In the genomic region with DNA sequence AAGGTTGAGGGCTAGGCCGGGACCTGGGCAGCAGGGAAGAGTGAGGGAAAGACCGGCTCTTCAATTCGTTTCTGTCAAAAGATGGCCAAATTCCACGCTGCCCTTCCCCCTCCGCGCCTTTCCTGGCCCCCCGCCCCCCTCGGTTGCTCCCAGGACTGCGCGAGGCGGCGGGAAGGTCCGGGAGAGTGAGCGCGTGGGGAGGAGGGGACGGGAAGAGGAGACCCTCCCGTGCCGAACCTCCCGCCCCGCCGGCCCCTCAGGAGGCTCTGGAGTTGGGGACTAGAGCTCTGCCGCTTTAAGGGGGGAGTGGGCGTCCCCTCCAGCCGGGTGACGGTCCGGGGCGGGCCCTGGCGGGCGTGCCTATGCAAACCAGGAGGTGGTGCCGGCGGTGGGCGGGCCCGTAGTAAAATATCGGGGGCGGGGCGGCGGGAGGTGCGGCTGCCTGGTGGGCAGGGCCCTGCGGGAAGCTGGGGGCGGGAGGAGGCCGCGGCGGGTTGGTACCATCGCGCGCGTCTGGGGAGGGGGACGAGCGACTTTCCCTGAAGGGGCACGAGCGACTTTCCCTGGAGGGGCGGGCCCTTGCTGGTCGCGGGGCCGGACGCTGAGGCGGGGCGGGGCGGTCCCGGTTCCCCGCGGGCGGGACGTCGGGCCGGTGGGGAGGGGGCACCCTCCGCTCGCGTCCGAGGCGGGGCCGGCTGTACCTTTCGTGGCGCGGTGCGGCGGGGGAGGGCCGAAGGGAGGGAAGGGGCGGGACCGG, we compare ENCODE assay signal across 8 cellular contexts. TPM values are rescaled to one million over a fixed set of nuclear protein-coding genes. Genes with fewer than 3 reads are reported as not detected.
A peak's percentile ranks its signal among the peaks of the same experiment; 100 is the strongest.
DNase-seq lines count a peak whose midpoint lies in the region; ATAC-seq lines count a peak whose summit lies in the region.

No MANE protein-coding gene starts in this region.

- no peaks in the 10 kb centered on the region for H3K27me3 ChIP-seq in CD4-positive, CD25-positive, alpha-beta regulatory T cell (ENCODE audit: control insufficient read depth, insufficient read depth, low read length)
- H3K27me3 ChIP-seq in effector memory CD4-positive, alpha-beta T cell (replicated peaks; ENCODE audit: control insufficient read depth, insufficient read depth, low read length, poor library complexity, severe bottlenecking), result no peaks in the 10 kb centered on the region
- H3K27me3 ChIP-seq in mesenchymal stem cell (ENCODE audit: control insufficient read depth in 1 of 2, insufficient read depth in 1 of 2, low read length in 2 of 2), result no peaks in the 10 kb centered on the region

- H3K4me3 ChIP-seq in CD4-positive, CD25-positive, alpha-beta regulatory T cell (ENCODE audit: low read depth, low read length), result peak overlapping the region; percentile 62
- peak overlapping the region; percentile 78 for H3K4me3 ChIP-seq in effector memory CD4-positive, alpha-beta T cell (ENCODE audit: insufficient read depth, low read depth, low read length, poor library complexity, severe bottlenecking)
- H3K4me3 ChIP-seq in mesenchymal stem cell (ENCODE audit: insufficient read depth in 1 of 2, low read depth in 1 of 2, low read length in 2 of 2), result peak overlapping the region; percentile 76 to 89

- ATAC-seq in CD4-positive, CD25-positive, alpha-beta regulatory T cell (ENCODE audit: low read depth in 2 of 2), result peak; percentile 82 to 84
- ATAC-seq in GM21360 (IDR thresholded peaks at IDR 0.05; ENCODE audit: unreplicated experiment), result peak; percentile 74

- peak overlapping the region; percentile 57 for H3K4me2 ChIP-seq in mesenchymal stem cell (ENCODE audit: low read length, poor library complexity, severe bottlenecking)

- H4K91ac ChIP-seq in mesenchymal stem cell (ENCODE audit: low read length), result peak overlapping the region; percentile 87

- peak overlapping the region; percentile 97 for H2BK15ac ChIP-seq in mesenchymal stem cell (ENCODE audit: low read depth, poor library complexity, severe bottlenecking)

- H3K23ac ChIP-seq in mesenchymal stem cell (ENCODE audit: low read length in 2 of 2), result peak overlapping the region in 1 of 2 experiments; percentile 98

- peaks cover 7% of the 10 kb centered on the region for H3K79me1 ChIP-seq in mesenchymal stem cell (replicated peaks; ENCODE audit: low read length, poor library complexity, severe bottlenecking)

- H2BK5ac ChIP-seq in mesenchymal stem cell (ENCODE audit: low read depth, low read length, poor library complexity, severe bottlenecking), result peak overlapping the region; percentile 93

- H3K9me3 ChIP-seq in CD4-positive, CD25-positive, alpha-beta regulatory T cell (ENCODE audit: control insufficient read depth in 2 of 2, low read length in 2 of 2), result no peaks in the 10 kb centered on the region
- H3K9me3 ChIP-seq in effector memory CD4-positive, alpha-beta T cell (ENCODE audit: control insufficient read depth, low read length), result no peaks in the 10 kb centered on the region
- no peaks in the 10 kb centered on the region for H3K9me3 ChIP-seq in mesenchymal stem cell (ENCODE audit: control insufficient read depth, low read length)

- H2AK5ac ChIP-seq in mesenchymal stem cell (ENCODE audit: low read length, severe bottlenecking), result peak overlapping the region; percentile 59

- H3K4ac ChIP-seq in mesenchymal stem cell (ENCODE audit: low read depth in 1 of 2, low read length in 2 of 2), result peak overlapping the region; percentile 56 to 88

- H3K4me3 Mint-ChIP-seq in CD4-positive, CD25-positive, alpha-beta regulatory T cell, result peak overlapping the region; percentile 87 to 96 (median 91)

- peak overlapping the region; percentile 84 to 96 for H3K18ac ChIP-seq in mesenchymal stem cell (ENCODE audit: low read depth in 1 of 2, low read length in 2 of 2)

- WGBS in mesenchymal stem cell, result under 1% methylated on average over 56 of the region's 80 CpGs

- H3K9ac ChIP-seq in mesenchymal stem cell (ENCODE audit: low read length), result peak overlapping the region; percentile 91

- H3K36me3 Mint-ChIP-seq in CD4-positive, CD25-positive, alpha-beta regulatory T cell, result peaks cover 2% of the 10 kb centered on the region

- peak overlapping the region in 2 of 3 donors; percentile 65 to 72 for H3K27ac Mint-ChIP-seq in CD4-positive, CD25-positive, alpha-beta regulatory T cell

- peak overlapping the region; percentile 74 for H2AFZ ChIP-seq in mesenchymal stem cell (ENCODE audit: low read depth, low read length)

- peak overlapping the region; percentile 92 for H2BK120ac ChIP-seq in mesenchymal stem cell (ENCODE audit: low read depth, low read length)

- H3K27ac ChIP-seq in CD4-positive, CD25-positive, alpha-beta regulatory T cell (ENCODE audit: insufficient read depth, low read length, poor library complexity, severe bottlenecking), result peak overlapping the region; percentile 75
- H3K27ac ChIP-seq in effector memory CD4-positive, alpha-beta T cell (ENCODE audit: insufficient read depth, low read length, poor library complexity, severe bottlenecking), result peak overlapping the region; percentile 67
- H3K27ac ChIP-seq in mesenchymal stem cell (ENCODE audit: low read length, poor library complexity, severe bottlenecking), result peak overlapping the region; percentile 96

- peaks cover 22% of the 10 kb centered on the region for H3K4me1 ChIP-seq in CD4-positive, CD25-positive, alpha-beta regulatory T cell (ENCODE audit: control insufficient read depth, insufficient read depth, low read length, poor library complexity, severe bottlenecking)
- peaks cover 16% of the 10 kb centered on the region for H3K4me1 ChIP-seq in effector memory CD4-positive, alpha-beta T cell (ENCODE audit: control insufficient read depth, insufficient read depth, low read length, poor library complexity, severe bottlenecking)
- H3K4me1 ChIP-seq in mesenchymal stem cell (ENCODE audit: control insufficient read depth, insufficient read depth, low read depth, low read length), result peaks cover 4% of the 10 kb centered on the region

- no peaks in the 10 kb centered on the region for H3K9me3 Mint-ChIP-seq in CD4-positive, CD25-positive, alpha-beta regulatory T cell

- H4K8ac ChIP-seq in mesenchymal stem cell (ENCODE audit: low read length), result peak overlapping the region; percentile 85

- H3K36me3 ChIP-seq in CD4-positive, CD25-positive, alpha-beta regulatory T cell (ENCODE audit: control insufficient read depth, insufficient read depth, low read length), result no peaks in the 10 kb centered on the region
- H3K36me3 ChIP-seq in effector memory CD4-positive, alpha-beta T cell (ENCODE audit: control insufficient read depth, insufficient read depth, low read length), result no peaks in the 10 kb centered on the region
- no peaks in the 10 kb centered on the region for H3K36me3 ChIP-seq in mesenchymal stem cell (ENCODE audit: control insufficient read depth in 1 of 2, insufficient read depth in 2 of 2, low read depth in 1 of 2, low read length in 2 of 2)

- peak; percentile 94 to 97 (median 95) for DNase-seq in CD4-positive, CD25-positive, alpha-beta regulatory T cell
- DNase-seq in HT-29 (ENCODE audit: low spot score) (peak; percentile 91), NK-92 (lab: John Stamatoyannopoulos, UW; ENCODE audit: unreplicated experiment) (peak; percentile 84), mesenchymal stem cell (peak; percentile 97)
- peak; percentile 96 to 97 for DNase-seq in activated CD8-positive, alpha-beta memory T cell treated with anti-CD3 and anti-CD28 coated beads for 4 hours (ENCODE audit: low read depth in 2 of 2)
- DNase-seq in effector memory CD4-positive, alpha-beta T cell, result peak; percentile 92 to 94 (median 93)
- DNase-seq in stimulated activated CD8-positive, alpha-beta memory T cell treated with anti-CD3 and anti-CD28 coated beads, Interleukin-12 subunit alpha, Interleukin-12 subunit beta, amount 100 ng/mL, for 1 hour (ENCODE audit: low read depth), result peak; percentile 95

- peaks cover 9 to 32% (median 29%) of the 10 kb centered on the region in 4 donors for H3K4me1 Mint-ChIP-seq in CD4-positive, CD25-positive, alpha-beta regulatory T cell

- peak overlapping the region; percentile 46 to 99 for H2BK12ac ChIP-seq in mesenchymal stem cell (ENCODE audit: low read length in 2 of 2)

- peaks cover 14% of the 10 kb centered on the region for H3K27me3 Mint-ChIP-seq in CD4-positive, CD25-positive, alpha-beta regulatory T cell

- H3K14ac ChIP-seq in mesenchymal stem cell (ENCODE audit: low read length in 2 of 2), result peak overlapping the region in 1 of 2 experiments; percentile 96

RNA-seq across cellular contexts. Expression of a gene that starts 58.2 kb away (rescaled TPM):
- total RNA-seq in CD4-positive, CD25-positive, alpha-beta regulatory T cell, result 17.1 TPM
- 1 to 10 TPM; 2.1 to 5.0 (median 2.8) TPM for polyA plus RNA-seq in CD4-positive, CD25-positive, alpha-beta regulatory T cell
- 7.4 and 10.0 TPM in 2 replicates for total RNA-seq in HT-29 (2014; rRNA removed; shearing (Covaris generic))
- polyA plus RNA-seq in mesenchymal stem cell (2013, experiment 1 of 2), result 13.1 TPM
- 13.1 TPM for polyA plus RNA-seq in mesenchymal stem cell (2013, experiment 2 of 2)

Comparison
In these comparisons a context has a peak if more than half of its experiments do, and no peak if none do; other contexts are left out.
1. Peak in every context shown above with its lines: DNase-seq, ATAC-seq, H3K4me3 ChIP-seq and H3K27ac ChIP-seq.